ENCODE assay signal across 1 cellular context in the genomic region with DNA sequence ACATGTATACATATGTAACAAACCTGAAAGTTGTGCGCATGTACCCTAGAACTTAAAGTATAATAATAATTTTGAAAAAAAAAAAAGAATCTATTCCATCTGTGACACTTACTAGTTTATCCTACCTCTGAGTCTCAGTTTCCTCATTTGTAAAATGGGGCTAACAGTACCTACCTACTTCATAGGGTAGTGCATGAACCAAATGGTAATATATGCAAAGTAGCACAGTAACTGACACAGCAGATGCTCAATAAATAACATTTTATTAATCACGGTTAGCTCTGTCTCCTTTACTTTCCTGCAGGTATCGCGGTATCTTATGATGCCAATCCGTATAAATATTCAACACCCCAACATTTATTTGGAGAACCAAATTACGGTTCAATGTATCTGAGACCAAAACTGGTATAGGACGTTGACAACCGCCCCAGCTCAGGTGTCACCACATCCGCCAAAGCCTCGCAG.
TF ChIP-seq lines count a peak whose summit lies in the region.

No MANE protein-coding gene starts in this region.

TF ChIP-seq in HepG2, 621 proteins besides CTCF, POLR2A, EP300 and RAD21 (continued from another document):
- TF ChIP-seq ARID3A (IDR thresholded peaks at IDR 0.05; ENCODE audit: low read depth, low read length) (0 out of 2 replicates have a peak, but pooled peaks have one; percentile 19), ZNF709 (CRISPR knock-in tag; IDR thresholded peaks at IDR 0.05) (0 out of 2 replicates have a peak, but pooled peaks have one; percentile 13), REL (CRISPR knock-in tag; conservative IDR thresholded peaks at IDR 0.05) (0 out of 2 replicates have a peak, but pooled peaks have one; percentile 7), ZNF546 (CRISPR knock-in tag; conservative IDR thresholded peaks at IDR 0.05) (peak; percentile 53; the same call in 1 of the 2 replicates)
- TF ChIP-seq, protein P1, sequence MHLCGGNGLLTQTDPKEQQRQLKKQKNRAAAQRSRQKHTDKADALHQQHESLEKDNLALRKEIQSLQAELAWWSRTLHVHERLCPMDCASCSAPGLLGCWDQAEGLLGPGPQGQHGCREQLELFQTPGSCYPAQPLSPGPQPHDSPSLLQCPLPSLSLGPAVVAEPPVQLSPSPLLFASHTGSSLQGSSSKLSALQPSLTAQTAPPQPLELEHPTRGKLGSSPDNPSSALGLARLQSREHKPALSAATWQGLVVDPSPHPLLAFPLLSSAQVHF (CRISPR knock-in tag; IDR thresholded peaks at IDR 0.05) = 0 out of 2 replicates have a peak, but pooled peaks have one; percentile 12
